Comparison of ENCODE assay signal across 11 cellular contexts in genomic region chr19:58055483-58055874, GRCh38. TPM values are rescaled to one million over a fixed set of nuclear protein-coding genes. Genes with fewer than 3 reads are reported as not detected.
DNase-seq lines count a peak whose midpoint lies in the region; ATAC-seq and TF ChIP-seq lines count a peak whose summit lies in the region.
"Had no signal": no experiment of that assay in that cellular context is flagged by ENCODE, and none has a peak within 500 bp of the region (broad histone marks: within the 10 kb centered on the region; RNA-seq: fewer than 3 reads in every experiment).

No MANE protein-coding gene starts in this region.

- H3K9me3 Mint-ChIP-seq in MCF 10A (ENCODE audit: unreplicated experiment) = peaks cover 18% of the 10 kb centered on the region
- peaks cover 21% of the 10 kb centered on the region for H3K9me3 Mint-ChIP-seq in stimulated activated effector memory CD8-positive, alpha-beta T cell treated with anti-CD3 and anti-CD28 coated beads, Interleukin-12 subunit alpha, Interleukin-12 subunit beta, amount 100 ng/mL, for 72 hours

- CTCF ChIA-PET in MCF 10A (lab: Yijun Ruan, JAX) = no interaction called here

- H3K9me3 ChIP-seq in breast epithelium (peaks cover 8 to 45% of the 10 kb centered on the region in 2 donors), muscle layer of duodenum (ENCODE audit: control insufficient read depth in 1 of 2, low read length in 2 of 2) (peaks cover 0 to 21% of the 10 kb centered on the region in 2 donors), tibial artery (peaks cover 2 to 29% (median 13%) of the 10 kb centered on the region in 3 donors)

- ATAC-seq in HG02798 (IDR thresholded peaks at IDR 0.05; ENCODE audit: poor library complexity, unreplicated experiment) (no peak), HG02884 (IDR thresholded peaks at IDR 0.05; ENCODE audit: unreplicated experiment) (no peak)
- ATAC-seq in stimulated activated effector memory CD8-positive, alpha-beta T cell treated with anti-CD3 and anti-CD28 coated beads, Interleukin-12 subunit alpha, Interleukin-12 subunit beta, amount 100 ng/mL, for 72 hours = no peak

- H3K36me3 ChIP-seq in breast epithelium = no peaks in the 10 kb centered on the region
- H3K36me3 ChIP-seq in muscle layer of duodenum (ENCODE audit: control insufficient read depth in 1 of 2, insufficient read depth in 2 of 2, low read length in 2 of 2) = peaks cover 0 to 3% of the 10 kb centered on the region in 2 donors
- H3K36me3 ChIP-seq in tibial artery = no peaks in the 10 kb centered on the region

- H3K27ac ChIP-seq in breast epithelium = peak overlapping the region; percentile 76 to 87
- peak overlapping the region; percentile 45 for H3K27ac ChIP-seq in muscle layer of duodenum (ENCODE audit: low read length)
- H3K27ac ChIP-seq in tibial artery = no peak overlapping the region

- DNase-seq in breast epithelium (ENCODE audit: low spot score in 2 of 2) (no peak), MCF 10A (ENCODE audit: unreplicated experiment) (no peak), cerebellum (ENCODE audit: low spot score) (peak; percentile 38), tibial artery (no peak)
- DNase-seq in stimulated activated effector memory CD8-positive, alpha-beta T cell treated with anti-CD3 and anti-CD28 coated beads, Interleukin-12 subunit alpha, Interleukin-12 subunit beta, amount 100 ng/mL, for 72 hours (ENCODE audit: low spot score in 2 of 2) = no peak
- DNase-seq: DMS79, erythroblast, MM.1S had no signal

- no peak overlapping the region for H3K4me3 Mint-ChIP-seq in MCF 10A (ENCODE audit: unreplicated experiment)
- no peak overlapping the region for H3K4me3 Mint-ChIP-seq in stimulated activated effector memory CD8-positive, alpha-beta T cell treated with anti-CD3 and anti-CD28 coated beads, Interleukin-12 subunit alpha, Interleukin-12 subunit beta, amount 100 ng/mL, for 72 hours

- POLR2A ChIA-PET in MCF 10A (lab: Yijun Ruan, JAX) = no interaction called here

- TF ChIP-seq CTCF in breast epithelium (IDR thresholded peaks at IDR 0.05) (peak in 1 of 3 donors; percentile 9), MCF 10A (IDR thresholded peaks at IDR 0.05; ENCODE audit: unreplicated experiment) (no peak), tibial artery (IDR thresholded peaks at IDR 0.05) (no peak)

- H3K4me1 ChIP-seq in breast epithelium (no peaks in the 10 kb centered on the region), muscle layer of duodenum (ENCODE audit: control insufficient read depth in 1 of 2, insufficient read depth in 2 of 2, low read length in 2 of 2) (peaks cover 0 to 3% of the 10 kb centered on the region in 2 donors), tibial artery (peaks cover 0 to 12% (median 11%) of the 10 kb centered on the region in 4 donors)

- no peaks in the 10 kb centered on the region for H3K36me3 Mint-ChIP-seq in MCF 10A (ENCODE audit: insufficient read depth, unreplicated experiment)
- H3K36me3 Mint-ChIP-seq in stimulated activated effector memory CD8-positive, alpha-beta T cell treated with anti-CD3 and anti-CD28 coated beads, Interleukin-12 subunit alpha, Interleukin-12 subunit beta, amount 100 ng/mL, for 72 hours = no peaks in the 10 kb centered on the region

- no peak for TF ChIP-seq POLR2A in breast epithelium (IDR thresholded peaks at IDR 0.05)

- peak overlapping the region; percentile 28 to 72 (median 52) for H3K4me3 ChIP-seq in breast epithelium
- H3K4me3 ChIP-seq in muscle layer of duodenum (ENCODE audit: low read depth in 1 of 2, low read length in 2 of 2) = peak overlapping the region; percentile 48 to 54
- peak overlapping the region; percentile 33 to 36 for H3K4me3 ChIP-seq in tibial artery

- no peaks in the 10 kb centered on the region for H3K4me1 Mint-ChIP-seq in MCF 10A (ENCODE audit: insufficient read depth, unreplicated experiment)
- peaks cover 11% of the 10 kb centered on the region for H3K4me1 Mint-ChIP-seq in stimulated activated effector memory CD8-positive, alpha-beta T cell treated with anti-CD3 and anti-CD28 coated beads, Interleukin-12 subunit alpha, Interleukin-12 subunit beta, amount 100 ng/mL, for 72 hours

- H3K27me3 ChIP-seq in breast epithelium (no peaks in the 10 kb centered on the region), muscle layer of duodenum (ENCODE audit: low read depth, low read length) (no peaks in the 10 kb centered on the region), tibial artery (no peaks in the 10 kb centered on the region)

- intact Hi-C loops in breast epithelium (cut with DNase I; ENCODE audit: low total_unique reads) = no loop called here
- intact Hi-C loops in MCF 10A (cut with micrococcal nuclease) = no loop called here
- intact Hi-C loops in tibial artery (cut with DNase I; ENCODE audit: low total_unique reads) = no loop called here

- H3K27me3 Mint-ChIP-seq in MCF 10A (ENCODE audit: insufficient read depth, unreplicated experiment) = no peaks in the 10 kb centered on the region

- no TSS peak for BruUV-seq in MCF 10A (replicated peaks; lab: Mats Ljungman, UMichigan)

- H3K27ac Mint-ChIP-seq in MCF 10A (ENCODE audit: low read depth, unreplicated experiment) = no peak overlapping the region
- H3K27ac Mint-ChIP-seq in stimulated activated effector memory CD8-positive, alpha-beta T cell treated with anti-CD3 and anti-CD28 coated beads, Interleukin-12 subunit alpha, Interleukin-12 subunit beta, amount 100 ng/mL, for 72 hours = no peak overlapping the region

RNA-seq across cellular contexts. Expression of gene ZNF135, which starts 3.6 kb away (rescaled TPM):
- total RNA-seq in breast epithelium (10 to 100 TPM in 2 of 3 donors, 1 to 10 TPM in 1; 7.5 to 16.2 (median 14.4) TPM), MCF 10A (2022) (not detected in 2 replicates), cerebellum (19.3 TPM)

RNA-seq across cellular contexts. Expression of gene ZSCAN1, which starts 21.7 kb away (rescaled TPM):
- total RNA-seq in breast epithelium (1 to 10 TPM in 1 of 3 donors, not detected in 2; 1.3 TPM), MCF 10A (2022) (not detected in 2 replicates), cerebellum (0.36 TPM)

RNA-seq across cellular contexts. Expression of gene ZSCAN18, which starts 42.6 kb away (rescaled TPM):
- 10 to 100 TPM; 29.1 to 94.4 (median 66.2) TPM for total RNA-seq in breast epithelium
- not detected in 2 replicates for total RNA-seq in MCF 10A (2022)
- 78.6 TPM for total RNA-seq in cerebellum

RNA-seq across cellular contexts. Expression of gene ZNF606, which starts 52.9 kb away (rescaled TPM):
- total RNA-seq in breast epithelium (10 to 100 TPM; 12.0 to 46.5 (median 21.6) TPM), MCF 10A (2022) (0.71 and 0.98 TPM in 2 replicates), cerebellum (55.9 TPM)

Comparison
In these comparisons a context has a peak if more than half of its experiments do, and no peak if none do; other contexts are left out.
1. RNA of gene ZSCAN18, which starts 42.6 kb away (total RNA-seq): 78.6 TPM in cerebellum (single experiment) and 29.1 to 94.4 TPM in breast epithelium; not detected in MCF 10A; every median in the first group is over 10 times any median in the second.
2. H3K27ac ChIP-seq: peak in breast epithelium (2 of 2) and muscle layer of duodenum (single experiment); none in tibial artery (0 of 2).
3. Peak in every context shown above with its lines, with median percentiles within 50 percentile points of each other: H3K4me3 ChIP-seq.